In the genomic region with DNA sequence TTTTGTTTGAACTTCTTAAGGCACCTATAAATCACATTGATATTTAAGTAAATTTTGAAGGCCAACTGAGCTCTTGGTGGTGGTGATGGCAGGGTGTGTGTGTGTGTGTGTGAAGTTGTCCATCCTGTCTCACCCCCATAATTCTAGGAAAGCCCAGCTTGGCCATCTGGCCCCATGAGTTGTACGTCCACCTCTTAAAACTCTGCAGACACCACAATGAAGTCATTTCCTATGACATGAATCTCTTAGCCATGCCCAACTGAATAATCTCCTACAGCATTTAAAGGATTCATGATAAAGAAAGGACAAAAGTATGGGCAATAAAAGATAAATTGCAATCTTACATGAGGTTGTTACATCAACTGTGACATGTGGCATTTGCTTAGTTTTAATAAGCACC, we compare ENCODE assay signal across 15 cellular contexts.
"Had no signal": no experiment of that assay in that cellular context is flagged by ENCODE, and none has a peak within 500 bp of the region (broad histone marks: within the 10 kb centered on the region; RNA-seq: fewer than 3 reads in every experiment).

No MANE protein-coding gene starts in this region.

- H3K27ac ChIP-seq: colonic mucosa, lower lobe of right lung, neural progenitor cell, tibial artery, uterus had no signal

- H2AFZ ChIP-seq: neural progenitor cell had no signal

- DNase-seq: activated CD4-positive, alpha-beta memory T cell treated with anti-CD3 and anti-CD28 coated beads for 36 hours; activated CD4-positive, CD25-positive, alpha-beta regulatory T cell treated with anti-CD3 and anti-CD28 coated beads, Interleukin-2, amount 50 U/mL, for 72 hours; activated naive CD4-positive, alpha-beta T cell treated with Interleukin-2 at 50 U/mL for 16 hours; activated naive CD8-positive, alpha-beta T cell treated with anti-CD3 and anti-CD28 coated beads, Interleukin-2, amount 50 U/mL, for 24 hours; activated T-cell treated with anti-CD3 and anti-CD28 coated beads, Interleukin-2, amount 50 U/mL, for 72 hours; colonic mucosa; effector CD4-positive, alpha-beta T cell; hypothalamus; immature natural killer cell; lower lobe of right lung; T-helper 2 cell; tibial artery; uterus had no signal

- H3K4me1 ChIP-seq: neural progenitor cell had no signal

- H3K36me3 ChIP-seq: colonic mucosa, lower lobe of right lung, neural progenitor cell, tibial artery, uterus had no signal

- H3K9me3 ChIP-seq: colonic mucosa, lower lobe of right lung, tibial artery, uterus had no signal

- H3K4me2 ChIP-seq: neural progenitor cell had no signal

- H3K9ac ChIP-seq: neural progenitor cell had no signal

- H3K4me3 ChIP-seq: colonic mucosa, lower lobe of right lung, neural progenitor cell, tibial artery, uterus had no signal

- H3K27me3 ChIP-seq: colonic mucosa, neural progenitor cell, tibial artery, uterus had no signal

- ATAC-seq: activated naive CD8-positive, alpha-beta T cell treated with anti-CD3 and anti-CD28 coated beads, Interleukin-2, amount 50 U/mL, for 24 hours; activated T-cell treated with anti-CD3 and anti-CD28 coated beads, Interleukin-2, amount 50 U/mL, for 72 hours; lower lobe of right lung; stimulated activated effector memory CD8-positive, alpha-beta T cell treated with anti-CD3 and anti-CD28 coated beads, Interleukin-12 subunit alpha, Interleukin-12 subunit beta, amount 100 ng/mL, for 72 hours had no signal
